ENCODE assay signal across 15 cellular contexts in genomic region chr2:144453486-144454158, GRCh38.
DNase-seq lines count a peak whose midpoint lies in the region; ATAC-seq, FAIRE-seq and TF ChIP-seq lines count a peak whose summit lies in the region.
"Had no signal": no experiment of that assay in that cellular context is flagged by ENCODE, and none has a peak within 500 bp of the region (broad histone marks: within the 10 kb centered on the region; RNA-seq: fewer than 3 reads in every experiment).

No MANE protein-coding gene starts in this region.

- TF ChIP-seq CTCF in HEK293 (tag by site-specific recombination; IDR thresholded peaks at IDR 0.05) (no peak), adrenal gland (IDR thresholded peaks at IDR 0.05) (no peak), pancreas (IDR thresholded peaks at IDR 0.05) (no peak)

- FAIRE-seq in pancreas (lab: Jason Lieb, UNC): no peak
- FAIRE-seq: small intestine had no signal

- H3K27me3 ChIP-seq in adrenal gland (no peaks in the 10 kb centered on the region), subcutaneous abdominal adipose tissue (ENCODE audit: control insufficient read depth in 5 of 5, insufficient read depth in 4 of 5, low read length in 5 of 5) (no peaks in the 10 kb centered on the region), pancreas (no peaks in the 10 kb centered on the region)

- no peak for DNase-seq in adrenal gland
- peak; percentile 42 for DNase-seq in iris pigment epithelial cell (ENCODE audit: low read depth)
- no peak for DNase-seq in pancreas
- DNase-seq in NCI-H2029 (lab: John Stamatoyannopoulos, UW): no peak
- DNase-seq: activated naive CD4-positive, alpha-beta T cell treated with anti-CD3 and anti-CD28 coated beads for 36 hours; DND-41; OCI-M1; small intestine; stimulated activated CD8-positive, alpha-beta memory T cell treated with anti-CD3 and anti-CD28 coated beads, Interleukin-4, amount 100 ng/mL, for 48 hours had no signal

- TF ChIP-seq POLR2A in adrenal gland (IDR thresholded peaks at IDR 0.05): no peak

- no peak overlapping the region for H3K9ac ChIP-seq in subcutaneous abdominal adipose tissue (ENCODE audit: low read length in 5 of 5)

- ATAC-seq in pancreas (no peak), HG02759 (IDR thresholded peaks at IDR 0.05; ENCODE audit: unreplicated experiment) (no peak)
- ATAC-seq: esophagus mucosa, HCT116 had no signal

- H3K27ac ChIP-seq in HEK293 (ENCODE audit: extremely low read depth, low read depth, low read length) (no peak overlapping the region; the same call in 1 of the 2 replicates), adrenal gland (peak overlapping the region in 3 of 5 donors; percentile 58 to 72 (median 72)), subcutaneous abdominal adipose tissue (ENCODE audit: low read depth, low read length) (peak overlapping the region; percentile 74), pancreas (no peak overlapping the region)
- H3K27ac ChIP-seq: VCaP had no signal

- no peak overlapping the region for H3K4me3 ChIP-seq in HEK293 (ENCODE audit: low read depth, low read length)
- H3K4me3 ChIP-seq in adrenal gland: no peak overlapping the region
- no peak overlapping the region for H3K4me3 ChIP-seq in subcutaneous abdominal adipose tissue (ENCODE audit: low read depth in 1 of 5, low read length in 5 of 5)
- no peak overlapping the region for H3K4me3 ChIP-seq in pancreas

- no peaks in the 10 kb centered on the region for H3K36me3 ChIP-seq in HEK293 (ENCODE audit: control insufficient read depth in 2 of 2, insufficient read depth in 1 of 2, low read length in 2 of 2)
- H3K36me3 ChIP-seq in adrenal gland (replicated peaks in 1 of 2): no peaks in the 10 kb centered on the region
- H3K36me3 ChIP-seq in subcutaneous abdominal adipose tissue (ENCODE audit: control insufficient read depth in 5 of 5, insufficient read depth in 5 of 5, low read length in 5 of 5): peaks cover 0 to 3% (median 0%) of the 10 kb centered on the region in 5 donors
- H3K36me3 ChIP-seq in pancreas: no peaks in the 10 kb centered on the region

- POLR2A ChIA-PET in HEK293 (lab: Yijun Ruan, JAX): no interaction called here

- H3K9me3 ChIP-seq in HEK293 (ENCODE audit: control insufficient read depth, insufficient read depth, low read depth, low read length) (no peaks in the 10 kb centered on the region), adrenal gland (replicated peaks in 1 of 3) (no peaks in the 10 kb centered on the region), subcutaneous abdominal adipose tissue (ENCODE audit: control insufficient read depth in 5 of 5, low read length in 5 of 5) (no peaks in the 10 kb centered on the region), pancreas (no peaks in the 10 kb centered on the region)

- H3K4me1 ChIP-seq in HEK293 (ENCODE audit: control insufficient read depth, insufficient read depth, low read length) (peaks cover 43% of the 10 kb centered on the region), adrenal gland (replicated peaks in 1 of 2) (peaks cover 54 to 95% of the 10 kb centered on the region in 2 donors), subcutaneous abdominal adipose tissue (ENCODE audit: control insufficient read depth in 5 of 5, insufficient read depth in 5 of 5, low read length in 5 of 5) (peaks cover 2 to 48% (median 43%) of the 10 kb centered on the region in 5 donors), pancreas (no peaks in the 10 kb centered on the region)

- CTCF ChIA-PET in HEK293 (lab: Yijun Ruan, JAX): interaction anchor here (0.6 kb wide), 1 partner anchor 62 kb away, joined by 5 read pairs; no protein-coding TSS in a partner anchor

- intact Hi-C loops in adrenal gland (cut with DNase I): no loop called here
- intact Hi-C loops in pancreas (cut with DNase I): no loop called here

- WGBS in adrenal gland, 4 donors: 75 to 83% (median 78%) methylated on average over 5 of the region's 5 CpGs
- WGBS in pancreas, 2 donors: 83 to 91% methylated on average over 5 of the region's 5 CpGs

TF ChIP-seq in HEK293, 187 proteins besides CTCF, POLR2A, EP300 and RAD21:
- TF ChIP-seq ZNF660 (tag by site-specific recombination; IDR thresholded peaks at IDR 0.05) (peak; percentile 84), YY1 (tag by site-specific recombination; IDR thresholded peaks at IDR 0.05) (no peak), HOXD13 (CRISPR knock-in tag; IDR thresholded peaks at IDR 0.05; ENCODE audit: borderline replicate concordance) (no peak), PRDM1 (tag by site-specific recombination; IDR thresholded peaks at IDR 0.05) (no peak)
TF ChIP-seq in HEK293: peak in this region for 1.

Comparison
In these comparisons a context has a peak if more than half of its experiments do, and no peak if none do; other contexts are left out.
1. H3K27ac ChIP-seq: peak in adrenal gland (3 of 5) and subcutaneous abdominal adipose tissue (single experiment); none in HEK293 (single experiment) and pancreas (0 of 4).